In the genomic region with DNA sequence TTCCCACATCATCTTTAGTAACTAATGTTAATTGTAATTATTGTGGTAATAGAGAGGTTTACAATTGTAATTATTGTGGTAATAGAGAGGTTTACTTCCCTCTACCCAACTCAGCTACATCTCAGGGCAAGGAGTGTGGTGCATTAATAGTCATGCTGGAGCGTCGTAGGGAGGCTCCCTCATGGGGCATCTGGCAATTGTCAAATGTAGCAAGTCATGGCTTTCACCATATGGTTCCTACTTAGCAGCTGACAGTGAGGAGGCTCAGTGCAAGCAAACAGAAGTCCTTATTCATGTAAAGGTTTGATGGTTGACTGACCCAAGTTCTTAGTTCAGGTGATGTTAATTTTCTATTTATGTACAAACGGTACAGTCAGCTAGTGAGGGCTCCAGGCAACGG, we compare ENCODE assay signal across 20 cellular contexts.
"Had no signal": no experiment of that assay in that cellular context is flagged by ENCODE, and none has a peak within 500 bp of the region (broad histone marks: within the 10 kb centered on the region; RNA-seq: fewer than 3 reads in every experiment).

No MANE protein-coding gene starts in this region.

- H3K27ac Mint-ChIP-seq: activated B cell treated with CpG ODN at 0.5 μM for 24 hours; activated CD8-positive, alpha-beta T cell treated with anti-CD3 and anti-CD28 coated beads for 36 hours; activated naive CD4-positive, alpha-beta T cell treated with anti-CD3 and anti-CD28 coated beads, Interleukin-2, amount 50 U/mL, for 72 hours; activated T-cell treated with anti-CD3 and anti-CD28 coated beads, Interleukin-2, amount 50 U/mL, for 72 hours; brain; dendritic cell treated with granulocyte-macrophage colony-stimulating factor and Interleukin-4, amounts not matched to agents 40 ng/mL and 50 ng/mL, for 4 days; naive B cell had no signal

- H2AFZ ChIP-seq: hepatocyte, parathyroid adenoma had no signal

- DNase-seq: activated B cell treated with CpG ODN at 0.5 μM for 24 hours; activated CD4-positive, alpha-beta T cell treated with anti-CD3 and anti-CD28 coated beads for 48 hours; activated CD8-positive, alpha-beta T cell treated with anti-CD3 and anti-CD28 coated beads for 36 hours; activated gamma-delta T cell; activated T-cell treated with anti-CD3 and anti-CD28 coated beads, Interleukin-2, amount 50 U/mL, for 72 hours; cerebellar nuclear complex; effector memory CD4-positive, alpha-beta T cell; left lung; mammary epithelial cell; naive B cell; stimulated activated CD4-positive, alpha-beta T cell treated with anti-CD3 and anti-CD28 coated beads, Interleukin-1b, Interleukin-23, amount 100 ng/mL, for 48 hours; stomach; T-helper 2 cell had no signal

- H3K27ac ChIP-seq: gastroesophageal sphincter, hepatocyte, left lung, parathyroid adenoma, stomach, thoracic aorta had no signal

- H3K4me1 Mint-ChIP-seq: activated B cell treated with CpG ODN at 0.5 μM for 24 hours, brain, naive B cell had no signal

- H3K9me3 Mint-ChIP-seq: dendritic cell treated with granulocyte-macrophage colony-stimulating factor and Interleukin-4, amounts not matched to agents 40 ng/mL and 50 ng/mL, for 4 days had no signal

- H3K4me3 Mint-ChIP-seq: activated B cell treated with CpG ODN at 0.5 μM for 24 hours; activated CD8-positive, alpha-beta T cell treated with anti-CD3 and anti-CD28 coated beads for 36 hours; activated T-cell treated with anti-CD3 and anti-CD28 coated beads, Interleukin-2, amount 50 U/mL, for 72 hours; brain; dendritic cell treated with granulocyte-macrophage colony-stimulating factor and Interleukin-4, amounts not matched to agents 40 ng/mL and 50 ng/mL, for 4 days; naive B cell had no signal

- H3K9me3 ChIP-seq: gastroesophageal sphincter, left lung, stomach, thoracic aorta had no signal

- H3K79me2 ChIP-seq: hepatocyte, parathyroid adenoma had no signal

- H3K4me3 ChIP-seq: gastroesophageal sphincter, hepatocyte, left lung, stomach, thoracic aorta had no signal

- H3K4me2 ChIP-seq: hepatocyte had no signal

- H3K27me3 Mint-ChIP-seq: activated B cell treated with CpG ODN at 0.5 μM for 24 hours; activated CD8-positive, alpha-beta T cell treated with anti-CD3 and anti-CD28 coated beads for 36 hours; brain; dendritic cell treated with granulocyte-macrophage colony-stimulating factor and Interleukin-4, amounts not matched to agents 40 ng/mL and 50 ng/mL, for 4 days; naive B cell had no signal

- H3K4me1 ChIP-seq: gastroesophageal sphincter, left lung, parathyroid adenoma, stomach had no signal

- H3K9ac ChIP-seq: parathyroid adenoma had no signal

- H3K36me3 Mint-ChIP-seq: activated naive CD4-positive, alpha-beta T cell treated with anti-CD3 and anti-CD28 coated beads, Interleukin-2, amount 50 U/mL, for 72 hours; brain; naive B cell had no signal

- H3K36me3 ChIP-seq: gastroesophageal sphincter, left lung, stomach, thoracic aorta had no signal

- H3K27me3 ChIP-seq: gastroesophageal sphincter, hepatocyte, left lung, stomach had no signal
